ENCODE assay signal across 10 cellular contexts in genomic region chr20:19993937-19994667, GRCh38. TPM values are rescaled to one million over a fixed set of nuclear protein-coding genes. Genes with fewer than 3 reads are reported as not detected.
DNase-seq lines count a peak whose midpoint lies in the region; ATAC-seq lines count a peak whose summit lies in the region.
"Had no signal": no experiment of that assay in that cellular context is flagged by ENCODE, and none has a peak within 500 bp of the region (broad histone marks: within the 10 kb centered on the region; RNA-seq: fewer than 3 reads in every experiment).

No MANE protein-coding gene starts in this region.

- H3K27ac ChIP-seq in duodenal mucosa (ENCODE audit: low read depth, low read length) (peak overlapping the region; percentile 47), mesodermal cell (ENCODE audit: low read depth, low read length, severe bottlenecking) (peak overlapping the region; percentile 98)

- DNase-seq in A172 (ENCODE audit: low spot score), result peak; percentile 85
- peak; percentile 15 for DNase-seq in MV-4-11 (lab: John Stamatoyannopoulos, UW)
- DNase-seq: NCI-H1048 had no signal

- H3K4me1 ChIP-seq in duodenal mucosa (ENCODE audit: control insufficient read depth in 1 of 2, insufficient read depth in 2 of 2, low read length in 2 of 2), result peaks cover 13 to 14% of the 10 kb centered on the region in 2 donors
- peaks cover 51% of the 10 kb centered on the region for H3K4me1 ChIP-seq in mesodermal cell (ENCODE audit: control insufficient read depth, insufficient read depth, low read length, poor library complexity, severe bottlenecking)

- H3K4me3 ChIP-seq in duodenal mucosa (ENCODE audit: low read depth in 1 of 2, low read length in 2 of 2), result no peak overlapping the region
- H3K4me3 ChIP-seq in mesodermal cell (ENCODE audit: extremely low read depth, insufficient read depth, low read length, poor library complexity, severe bottlenecking), result no peak overlapping the region

- no peaks in the 10 kb centered on the region for H3K9me3 ChIP-seq in duodenal mucosa (ENCODE audit: control insufficient read depth in 1 of 2, low read length in 2 of 2)
- H3K9me3 ChIP-seq in mesodermal cell (ENCODE audit: control insufficient read depth, low read length), result no peaks in the 10 kb centered on the region

- no peaks in the 10 kb centered on the region for H3K27me3 ChIP-seq in duodenal mucosa (ENCODE audit: control insufficient read depth in 1 of 2, insufficient read depth in 2 of 2, low read length in 2 of 2)

- no peak overlapping the region for H3K9ac ChIP-seq in duodenal mucosa (ENCODE audit: low read depth in 1 of 2, low read length in 2 of 2)

- ATAC-seq in GM21526 (IDR thresholded peaks at IDR 0.05; ENCODE audit: low FRiP score, unreplicated experiment) (no peak), HG03457 (IDR thresholded peaks at IDR 0.05; ENCODE audit: unreplicated experiment) (no peak), HG03521 (IDR thresholded peaks at IDR 0.05; ENCODE audit: unreplicated experiment) (no peak), GM18909 (IDR thresholded peaks at IDR 0.05; ENCODE audit: poor library complexity, unreplicated experiment) (no peak)

- 84 to 87% methylated on average over 11 of the region's 13 CpGs for WGBS in mesodermal cell (ENCODE audit: insufficient coverage in 2 of 2), 2 experiments

- H3K36me3 ChIP-seq in duodenal mucosa (ENCODE audit: control insufficient read depth in 1 of 2, insufficient read depth in 2 of 2, low read length in 2 of 2) (peaks cover 18 to 51% of the 10 kb centered on the region in 2 donors), mesodermal cell (ENCODE audit: control insufficient read depth, insufficient read depth, low read length) (peaks cover 37% of the 10 kb centered on the region)

RNA-seq across cellular contexts. Expression of gene NAA20, which starts 23.1 kb away (rescaled TPM):
- 92.8 and 106 TPM in 2 replicates for total RNA-seq in A172 (2014; rRNA removed; shearing (Covaris generic))
- 48.1 TPM for polyA plus RNA-seq in mesodermal cell (2013, experiment 1 of 2)
- polyA plus RNA-seq in mesodermal cell (2013, experiment 2 of 2), result 54.4 TPM

RNA-seq across cellular contexts. Expression of gene CRNKL1, which starts 58.2 kb away (rescaled TPM):
- total RNA-seq in A172 (2014; rRNA removed; shearing (Covaris generic)), result 48.2 and 50.8 TPM in 2 replicates
- polyA plus RNA-seq in mesodermal cell (2013, experiment 1 of 2), result 22.6 TPM
- 25.9 TPM for polyA plus RNA-seq in mesodermal cell (2013, experiment 2 of 2)

RNA-seq across cellular contexts. Expression of gene CFAP61, which starts 58.2 kb away (rescaled TPM):
- total RNA-seq in A172 (2014; rRNA removed; shearing (Covaris generic)), result 0.16 and 0.22 TPM in 2 replicates
- not detected for polyA plus RNA-seq in mesodermal cell (2013, experiment 1 of 2)
- not detected for polyA plus RNA-seq in mesodermal cell (2013, experiment 2 of 2)
- polyA plus RNA-seq: BJ had no signal
